Comparison of ENCODE assay signal across 16 cellular contexts in the genomic region with DNA sequence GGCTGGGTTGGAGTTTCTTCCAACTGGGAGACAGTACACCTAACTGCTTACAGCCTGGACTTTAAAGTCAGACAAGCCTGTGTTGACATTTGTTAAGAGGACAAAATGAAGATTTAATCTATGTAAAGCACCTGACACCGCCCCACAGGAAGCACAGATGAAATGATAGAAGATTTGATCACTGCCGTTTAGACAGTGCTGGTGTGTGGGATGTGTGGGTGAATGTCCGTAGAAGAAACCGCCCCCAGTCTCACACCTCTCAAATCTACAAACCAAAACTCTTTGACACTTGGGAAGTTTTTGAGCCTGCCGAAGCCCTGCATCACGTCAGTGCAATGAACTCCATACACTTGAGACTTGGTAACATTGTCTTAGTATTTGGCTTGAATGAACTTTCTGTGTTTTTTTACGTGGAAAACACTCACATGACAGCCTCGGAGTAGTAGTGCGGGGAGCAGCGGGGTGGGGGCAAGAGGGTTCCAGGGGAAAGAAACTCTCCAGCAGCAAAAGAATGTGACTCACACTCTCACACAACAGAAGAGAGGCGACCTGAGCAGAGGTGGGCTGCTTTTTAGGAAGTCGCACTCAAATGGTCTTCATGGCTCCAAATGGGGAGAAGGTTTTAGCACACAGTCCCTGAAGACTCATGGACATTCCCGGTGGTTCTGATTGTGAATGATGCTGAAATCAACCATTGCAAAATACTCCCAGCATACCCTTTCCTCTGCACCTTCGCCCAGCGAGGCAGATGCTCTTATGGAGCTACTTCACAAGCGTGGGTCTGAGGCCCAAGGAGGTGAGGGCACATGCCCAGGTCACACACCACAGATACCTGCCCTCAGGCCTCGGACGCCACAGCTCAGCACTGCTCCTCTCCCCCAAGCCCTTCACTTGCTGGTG.
DNase-seq lines count a peak whose midpoint lies in the region; ATAC-seq lines count a peak whose summit lies in the region.
"Had no signal": no experiment of that assay in that cellular context is flagged by ENCODE, and none has a peak within 500 bp of the region (broad histone marks: within the 10 kb centered on the region; RNA-seq: fewer than 3 reads in every experiment).

No MANE protein-coding gene starts in this region.

- no peak overlapping the region for H3K4me3 ChIP-seq in H7 (ENCODE audit: insufficient read depth, low read depth, low read length)
- H3K4me3 ChIP-seq: GM23248, pancreas had no signal

- no peaks in the 10 kb centered on the region for H3K9me3 Mint-ChIP-seq in activated naive CD4-positive, alpha-beta T cell treated with anti-CD3 and anti-CD28 coated beads, Interleukin-2, amount 50 U/mL, for 24 hours
- H3K9me3 Mint-ChIP-seq in activated CD4-positive, alpha-beta T cell treated with anti-CD3 and anti-CD28 coated beads, Interleukin-2, amount 10 ng/mL, durations not matched to agents 7 days and 5 days, result no peaks in the 10 kb centered on the region
- H3K9me3 Mint-ChIP-seq in immature natural killer cell, result no peaks in the 10 kb centered on the region
- H3K9me3 Mint-ChIP-seq in stimulated activated effector memory CD8-positive, alpha-beta T cell treated with anti-CD3 and anti-CD28 coated beads, Interleukin-12 subunit alpha, Interleukin-12 subunit beta, amount 100 ng/mL, for 72 hours, result no peaks in the 10 kb centered on the region

- H3K27me3 Mint-ChIP-seq in activated naive CD4-positive, alpha-beta T cell treated with anti-CD3 and anti-CD28 coated beads, Interleukin-2, amount 50 U/mL, for 24 hours, result no peaks in the 10 kb centered on the region
- no peaks in the 10 kb centered on the region for H3K27me3 Mint-ChIP-seq in activated CD4-positive, alpha-beta T cell treated with anti-CD3 and anti-CD28 coated beads, Interleukin-2, amount 10 ng/mL, durations not matched to agents 7 days and 5 days
- H3K27me3 Mint-ChIP-seq in immature natural killer cell (ENCODE audit: low read depth in 3 of 3), result peaks cover 4 to 7% (median 6%) of the 10 kb centered on the region in 3 donors

- POLR2A ChIA-PET in activated CD4-positive, alpha-beta T cell treated with anti-CD3 and anti-CD28 coated beads, Interleukin-2, amount 10 ng/mL, durations not matched to agents 7 days and 5 days (lab: Charles Lee), result no interaction called here

- peaks cover 41% of the 10 kb centered on the region for H3K4me1 Mint-ChIP-seq in activated naive CD4-positive, alpha-beta T cell treated with anti-CD3 and anti-CD28 coated beads, Interleukin-2, amount 50 U/mL, for 24 hours
- peaks cover 23% of the 10 kb centered on the region for H3K4me1 Mint-ChIP-seq in activated CD4-positive, alpha-beta T cell treated with anti-CD3 and anti-CD28 coated beads, Interleukin-2, amount 10 ng/mL, durations not matched to agents 7 days and 5 days
- peaks cover 29 to 45% of the 10 kb centered on the region in 2 donors for H3K4me1 Mint-ChIP-seq in immature natural killer cell
- H3K4me1 Mint-ChIP-seq in stimulated activated effector memory CD8-positive, alpha-beta T cell treated with anti-CD3 and anti-CD28 coated beads, Interleukin-12 subunit alpha, Interleukin-12 subunit beta, amount 100 ng/mL, for 72 hours, result peaks cover 15% of the 10 kb centered on the region

- CTCF ChIA-PET in activated CD4-positive, alpha-beta T cell treated with anti-CD3 and anti-CD28 coated beads, Interleukin-2, amount 10 ng/mL, durations not matched to agents 7 days and 5 days (lab: Charles Lee), result interaction anchor here (1.1 kb wide), 1 partner anchor 22 kb away, joined by 3 read pairs; no protein-coding TSS in a partner anchor

- no peaks in the 10 kb centered on the region for H3K36me3 Mint-ChIP-seq in activated naive CD4-positive, alpha-beta T cell treated with anti-CD3 and anti-CD28 coated beads, Interleukin-2, amount 50 U/mL, for 24 hours
- H3K36me3 Mint-ChIP-seq in activated CD4-positive, alpha-beta T cell treated with anti-CD3 and anti-CD28 coated beads, Interleukin-2, amount 10 ng/mL, durations not matched to agents 7 days and 5 days (ENCODE audit: low read depth), result peaks cover 1% of the 10 kb centered on the region
- H3K36me3 Mint-ChIP-seq in immature natural killer cell, result peaks cover 0 to 10% (median 0%) of the 10 kb centered on the region in 3 donors
- no peaks in the 10 kb centered on the region for H3K36me3 Mint-ChIP-seq in stimulated activated effector memory CD8-positive, alpha-beta T cell treated with anti-CD3 and anti-CD28 coated beads, Interleukin-12 subunit alpha, Interleukin-12 subunit beta, amount 100 ng/mL, for 72 hours

- no peaks in the 10 kb centered on the region for H3K27me3 ChIP-seq in H7 (ENCODE audit: control insufficient read depth, insufficient read depth, low read length)
- H3K27me3 ChIP-seq: pancreas had no signal

- DNase-seq in activated naive CD4-positive, alpha-beta T cell treated with anti-CD3 and anti-CD28 coated beads, Interleukin-2, amount 50 U/mL, for 16 hours, result no peak
- peak; percentile 56 for DNase-seq in activated CD4-positive, alpha-beta T cell treated with anti-CD3 and anti-CD28 coated beads, Interleukin-2, amount 10 ng/mL, durations not matched to agents 7 days and 5 days
- DNase-seq in immature natural killer cell (peak; percentile 14 to 44 (median 38)), NCI-H1092 treated with DMSO at 0.1 percent for 48 hours (lab: John Stamatoyannopoulos, UW) (no peak), HCEC 1CT (no peak), H7 (no peak)
- no peak for DNase-seq in stimulated activated effector memory CD8-positive, alpha-beta T cell treated with anti-CD3 and anti-CD28 coated beads, Interleukin-12 subunit alpha, Interleukin-12 subunit beta, amount 100 ng/mL, for 72 hours (ENCODE audit: low spot score in 2 of 2)
- DNase-seq: DMS79 treated with DMSO at 0.1 percent for 48 hours; GM23248; Kasumi-1; NCI-H2081; NCI-H774; pancreas; SHP77 treated with DMSO at 0.1 percent for 48 hours; stimulated activated naive CD4-positive, alpha-beta T cell treated with Interleukin-2 at 50 U/mL for 16 hours had no signal

- no peaks in the 10 kb centered on the region for H3K36me3 ChIP-seq in H7 (replicated peaks; ENCODE audit: control insufficient read depth, insufficient read depth, low read length)
- H3K36me3 ChIP-seq: pancreas had no signal

- no peak overlapping the region for H3K27ac Mint-ChIP-seq in activated naive CD4-positive, alpha-beta T cell treated with anti-CD3 and anti-CD28 coated beads, Interleukin-2, amount 50 U/mL, for 24 hours
- peak overlapping the region; percentile 83 for H3K27ac Mint-ChIP-seq in activated CD4-positive, alpha-beta T cell treated with anti-CD3 and anti-CD28 coated beads, Interleukin-2, amount 10 ng/mL, durations not matched to agents 7 days and 5 days
- H3K27ac Mint-ChIP-seq in immature natural killer cell, result peak overlapping the region in 3 of 6 donors; percentile 25 to 74 (median 65)
- no peak overlapping the region for H3K27ac Mint-ChIP-seq in stimulated activated effector memory CD8-positive, alpha-beta T cell treated with anti-CD3 and anti-CD28 coated beads, Interleukin-12 subunit alpha, Interleukin-12 subunit beta, amount 100 ng/mL, for 72 hours

- peak; percentile 33 for ATAC-seq in stimulated activated effector memory CD8-positive, alpha-beta T cell treated with anti-CD3 and anti-CD28 coated beads, Interleukin-12 subunit alpha, Interleukin-12 subunit beta, amount 100 ng/mL, for 72 hours
- ATAC-seq: pancreas had no signal

- H3K4me3 Mint-ChIP-seq in activated naive CD4-positive, alpha-beta T cell treated with anti-CD3 and anti-CD28 coated beads, Interleukin-2, amount 50 U/mL, for 24 hours, result peak overlapping the region; percentile 49
- peak overlapping the region; percentile 26 for H3K4me3 Mint-ChIP-seq in activated CD4-positive, alpha-beta T cell treated with anti-CD3 and anti-CD28 coated beads, Interleukin-2, amount 10 ng/mL, durations not matched to agents 7 days and 5 days
- peak overlapping the region in 4 of 5 donors; percentile 32 to 71 (median 51) for H3K4me3 Mint-ChIP-seq in immature natural killer cell
- H3K4me3 Mint-ChIP-seq in stimulated activated effector memory CD8-positive, alpha-beta T cell treated with anti-CD3 and anti-CD28 coated beads, Interleukin-12 subunit alpha, Interleukin-12 subunit beta, amount 100 ng/mL, for 72 hours, result no peak overlapping the region

Comparison
In these comparisons a context has a peak if more than half of its experiments do, and no peak if none do; other contexts are left out.
1. DNase-seq: peak in activated CD4-positive, alpha-beta T cell treated with anti-CD3 and anti-CD28 coated beads, Interleukin-2, amount 10 ng/mL, durations not matched to agents 7 days and 5 days (single experiment) and immature natural killer cell (3 of 3); none in activated naive CD4-positive, alpha-beta T cell treated with anti-CD3 and anti-CD28 coated beads, Interleukin-2, amount 50 U/mL, for 16 hours (single experiment), stimulated activated effector memory CD8-positive, alpha-beta T cell treated with anti-CD3 and anti-CD28 coated beads, Interleukin-12 subunit alpha, Interleukin-12 subunit beta, amount 100 ng/mL, for 72 hours (0 of 2), NCI-H1092 treated with DMSO at 0.1 percent for 48 hours (single experiment), HCEC 1CT (single experiment) and H7 (single experiment).